Comparison of ENCODE assay signal across 22 cellular contexts in genomic region chr16:867421-868385, GRCh38.
"Had no signal": no experiment of that assay in that cellular context is flagged by ENCODE, and none has a peak within 500 bp of the region (broad histone marks: within the 10 kb centered on the region; RNA-seq: fewer than 3 reads in every experiment).

No MANE protein-coding gene starts in this region.

- H3K9me3 ChIP-seq: body of pancreas, mucosa of descending colon, tibial nerve had no signal

- H3K27ac ChIP-seq: body of pancreas, tibial nerve, WERI-Rb-1 had no signal

- H3K27ac Mint-ChIP-seq: activated CD4-positive, alpha-beta T cell treated with anti-CD3 and anti-CD28 coated beads, Interleukin-2, amount 10 ng/mL, durations not matched to agents 7 days and 5 days; activated CD8-positive, alpha-beta T cell treated with anti-CD3 and anti-CD28 coated beads, Interleukin-2, amount 10 ng/mL, durations not matched to agents 7 days and 5 days; activated naive CD8-positive, alpha-beta T cell treated with anti-CD3 and anti-CD28 coated beads, Interleukin-2, amount 50 U/mL, for 24 hours; activated T-helper 1 cell treated with anti-CD3 and anti-CD28 coated beads, Interleukin-12 subunit alpha, Interleukin-12 subunit beta, Interleukin-2, Interleukin-4 antibody, amounts not matched to agents 30 ng/mL and 10 ng/mL and 1 ng/mL, durations not matched to agents 14 hours and 24 hours and 36 hours had no signal

- H3K4me1 Mint-ChIP-seq: activated CD4-positive, alpha-beta T cell treated with anti-CD3 and anti-CD28 coated beads, Interleukin-2, amount 10 ng/mL, durations not matched to agents 7 days and 5 days; activated naive CD8-positive, alpha-beta T cell treated with anti-CD3 and anti-CD28 coated beads, Interleukin-2, amount 50 U/mL, for 24 hours had no signal

- H3K36me3 Mint-ChIP-seq: naive B cell had no signal

- H3K4me3 Mint-ChIP-seq: activated CD4-positive, alpha-beta T cell treated with anti-CD3 and anti-CD28 coated beads, Interleukin-2, amount 10 ng/mL, durations not matched to agents 7 days and 5 days; activated CD8-positive, alpha-beta T cell treated with anti-CD3 and anti-CD28 coated beads, Interleukin-2, amount 10 ng/mL, durations not matched to agents 7 days and 5 days; activated naive CD8-positive, alpha-beta T cell treated with anti-CD3 and anti-CD28 coated beads, Interleukin-2, amount 50 U/mL, for 24 hours; activated T-helper 1 cell treated with anti-CD3 and anti-CD28 coated beads, Interleukin-12 subunit alpha, Interleukin-12 subunit beta, Interleukin-2, Interleukin-4 antibody, amounts not matched to agents 30 ng/mL and 10 ng/mL and 1 ng/mL, durations not matched to agents 14 hours and 24 hours and 36 hours; stimulated activated naive CD8-positive, alpha-beta T cell treated with anti-CD3 and anti-CD28 coated beads, Interleukin-15, amount 100 ng/mL, for 72 hours had no signal

- H3K4me3 ChIP-seq: body of pancreas, mucosa of descending colon, tibial nerve had no signal

- H3K27me3 Mint-ChIP-seq: activated CD4-positive, alpha-beta T cell treated with anti-CD3 and anti-CD28 coated beads, Interleukin-2, amount 10 ng/mL, durations not matched to agents 7 days and 5 days; activated naive CD8-positive, alpha-beta T cell treated with anti-CD3 and anti-CD28 coated beads, Interleukin-2, amount 50 U/mL, for 24 hours; naive B cell; stimulated activated naive CD8-positive, alpha-beta T cell treated with anti-CD3 and anti-CD28 coated beads, Interleukin-15, amount 100 ng/mL, for 72 hours had no signal

- H3K4me1 ChIP-seq: body of pancreas, tibial nerve had no signal

- H3K27me3 ChIP-seq: body of pancreas, tibial nerve had no signal

- H3K9me3 Mint-ChIP-seq: activated CD4-positive, alpha-beta T cell treated with anti-CD3 and anti-CD28 coated beads, Interleukin-2, amount 10 ng/mL, durations not matched to agents 7 days and 5 days; activated naive CD8-positive, alpha-beta T cell treated with anti-CD3 and anti-CD28 coated beads, Interleukin-2, amount 50 U/mL, for 24 hours; activated T-helper 1 cell treated with anti-CD3 and anti-CD28 coated beads, Interleukin-12 subunit alpha, Interleukin-12 subunit beta, Interleukin-2, Interleukin-4 antibody, amounts not matched to agents 30 ng/mL and 10 ng/mL and 1 ng/mL, durations not matched to agents 14 hours and 24 hours and 36 hours; naive B cell had no signal

- DNase-seq: activated CD4-positive, alpha-beta T cell treated with anti-CD3 and anti-CD28 coated beads, Interleukin-2, amount 10 ng/mL, durations not matched to agents 7 days and 5 days; activated CD4-positive, CD25-positive, alpha-beta regulatory T cell treated with anti-CD3 and anti-CD28 coated beads, Interleukin-2, amount 50 U/mL, for 72 hours; activated CD8-positive, alpha-beta T cell treated with anti-CD3 and anti-CD28 coated beads, Interleukin-2, amount 10 ng/mL, durations not matched to agents 7 days and 5 days; activated gamma-delta T cell; activated naive CD4-positive, alpha-beta T cell treated with anti-CD3 and anti-CD28 coated beads, Interleukin-2, amount 50 U/mL, for 16 hours; activated naive CD8-positive, alpha-beta T cell treated with anti-CD3 and anti-CD28 coated beads, Interleukin-2, amount 50 U/mL, for 24 hours; body of pancreas; dermis blood vessel endothelial cell; effector memory CD4-positive, alpha-beta T cell; foreskin melanocyte; glutamatergic neuron; hippocampal formation; mesenchymal stem cell; naive B cell; occipital lobe; stimulated activated CD4-positive, alpha-beta T cell treated with anti-CD3 and anti-CD28 coated beads, Interleukin-1b, Interleukin-23, amount 100 ng/mL, for 48 hours; stimulated activated naive CD8-positive, alpha-beta T cell treated with anti-CD3 and anti-CD28 coated beads, Interleukin-15, amount 100 ng/mL, for 72 hours; WERI-Rb-1 had no signal

- ATAC-seq: activated CD8-positive, alpha-beta T cell treated with anti-CD3 and anti-CD28 coated beads, Interleukin-2, amount 10 ng/mL, durations not matched to agents 7 days and 5 days; activated naive CD8-positive, alpha-beta T cell treated with anti-CD3 and anti-CD28 coated beads, Interleukin-2, amount 50 U/mL, for 24 hours; body of pancreas; esophagus mucosa; mucosa of descending colon; stimulated activated naive CD8-positive, alpha-beta T cell treated with anti-CD3 and anti-CD28 coated beads, Interleukin-15, amount 100 ng/mL, for 72 hours had no signal

- H3K36me3 ChIP-seq: WERI-Rb-1 had no signal
